Comparison of ENCODE assay signal across 31 cellular contexts in genomic region chr7:25186436-25186835, GRCh38. TPM values are rescaled to one million over a fixed set of nuclear protein-coding genes. Genes with fewer than 3 reads are reported as not detected.
"Had no signal": no experiment of that assay in that cellular context is flagged by ENCODE, and none has a peak within 500 bp of the region (broad histone marks: within the 10 kb centered on the region; RNA-seq: fewer than 3 reads in every experiment).

No MANE protein-coding gene starts in this region.

- H3K36me3 ChIP-seq: pancreas, suprapubic skin, transverse colon, vagina had no signal

- H3K36me3 Mint-ChIP-seq: activated naive CD8-positive, alpha-beta T cell treated with anti-CD3 and anti-CD28 coated beads for 36 hours had no signal

- H3K27me3 Mint-ChIP-seq: activated naive CD8-positive, alpha-beta T cell treated with anti-CD3 and anti-CD28 coated beads for 36 hours had no signal

- H3K4me1 ChIP-seq: foreskin keratinocyte, pancreas, suprapubic skin, vagina had no signal

- H3K27ac ChIP-seq: foreskin keratinocyte, pancreas, suprapubic skin, transverse colon, vagina had no signal

- H3K27me3 ChIP-seq: foreskin keratinocyte, pancreas, suprapubic skin, transverse colon, vagina had no signal

- H3K9me3 Mint-ChIP-seq: activated naive CD8-positive, alpha-beta T cell treated with anti-CD3 and anti-CD28 coated beads for 36 hours; activated T-cell treated with anti-CD3 and anti-CD28 coated beads, Interleukin-2, amount 50 U/mL, for 4 hours; activated T-helper 2 cell treated with anti-CD3 and anti-CD28 coated beads, Interferon-gamma antibody, Interleukin-2, Interleukin-4, amounts not matched to agents 10 μg/mL and 5 μg/mL and 100 μg/mL, durations not matched to agents 14 hours and 24 hours and 36 hours; memory B cell; nephron had no signal

- H3K4me1 Mint-ChIP-seq: activated CD4-positive, alpha-beta T cell treated with anti-CD3 and anti-CD28 coated beads for 36 hours; memory B cell; nephron had no signal

- H3K4me3 ChIP-seq: pancreas, suprapubic skin, transverse colon, vagina had no signal

- H3K9me3 ChIP-seq: pancreas, suprapubic skin, transverse colon, vagina had no signal

- H3K4me3 Mint-ChIP-seq: activated CD4-positive, alpha-beta T cell treated with anti-CD3 and anti-CD28 coated beads for 36 hours; activated naive CD8-positive, alpha-beta T cell treated with anti-CD3 and anti-CD28 coated beads for 36 hours; activated T-cell treated with anti-CD3 and anti-CD28 coated beads, Interleukin-2, amount 50 U/mL, for 4 hours; memory B cell; nephron had no signal

- H3K27ac Mint-ChIP-seq: activated CD4-positive, alpha-beta T cell treated with anti-CD3 and anti-CD28 coated beads for 36 hours; activated naive CD8-positive, alpha-beta T cell treated with anti-CD3 and anti-CD28 coated beads for 36 hours; activated T-helper 2 cell treated with anti-CD3 and anti-CD28 coated beads, Interferon-gamma antibody, Interleukin-2, Interleukin-4, amounts not matched to agents 10 μg/mL and 5 μg/mL and 100 μg/mL, durations not matched to agents 14 hours and 24 hours and 36 hours; memory B cell; nephron had no signal

- ATAC-seq: activated CD4-positive, alpha-beta T cell treated with anti-CD3 and anti-CD28 coated beads for 36 hours; activated T-cell treated with anti-CD3 and anti-CD28 coated beads, Interleukin-2, amount 50 U/mL, for 4 hours; foreskin keratinocyte; left cardiac atrium; pancreas; right cardiac atrium; stimulated activated naive CD8-positive, alpha-beta T cell treated with anti-CD3 and anti-CD28 coated beads, Interleukin-15, Interleukin-2, amounts not matched to agents 100 U/mL and 50 U/mL, for 24 hours had no signal

- DNase-seq: activated CD4-positive, alpha-beta T cell treated with anti-CD3 and anti-CD28 coated beads for 36 hours; activated CD4-positive, alpha-beta T cell treated with anti-CD3 and anti-CD28 coated beads, Interleukin-2, amount 50 U/mL, for 48 hours; activated CD8-positive, alpha-beta memory T cell treated with anti-CD3 and anti-CD28 coated beads, Interleukin-2, amount 50 U/mL, for 48 hours; activated naive CD4-positive, alpha-beta T cell; activated naive CD8-positive, alpha-beta T cell treated with anti-CD3 and anti-CD28 coated beads for 36 hours; activated T-cell treated with anti-CD3 and anti-CD28 coated beads, Interleukin-2, amount 50 U/mL, for 4 hours; amniotic stem cell; effector CD4-positive, alpha-beta T cell; foreskin keratinocyte; glutamatergic neuron; left cardiac atrium; pancreas; right cardiac atrium; stimulated activated CD4-positive, alpha-beta T cell treated with anti-CD3 and anti-CD28 coated beads, Interleukin-12 subunit alpha, Interleukin-12 subunit beta, amount 100 ng/mL, for 4 hours; stimulated activated CD4-positive, alpha-beta T cell treated with anti-CD3 and anti-CD28 coated beads, Interleukin-4, amount 100 ng/mL, for 4 hours; stimulated activated naive CD8-positive, alpha-beta T cell treated with anti-CD3 and anti-CD28 coated beads, Interleukin-15, Interleukin-2, amounts not matched to agents 100 U/mL and 50 U/mL, for 24 hours; T-helper 1 cell; transverse colon had no signal

RNA-seq across cellular contexts. Expression of gene NPVF, which starts 41.9 kb away (rescaled TPM):
- total RNA-seq: activated CD4-positive, alpha-beta T cell treated with anti-CD3 and anti-CD28 coated beads for 36 hours; activated CD8-positive, alpha-beta memory T cell treated with anti-CD3 and anti-CD28 coated beads for 36 hours; activated naive CD8-positive, alpha-beta T cell treated with anti-CD3 and anti-CD28 coated beads for 36 hours; activated T-cell treated with anti-CD3 and anti-CD28 coated beads, Interleukin-2, amount 50 U/mL, for 4 hours; activated T-helper 2 cell treated with anti-CD3 and anti-CD28 coated beads, Interferon-gamma antibody, Interleukin-2, Interleukin-4, amounts not matched to agents 10 μg/mL and 5 μg/mL and 100 μg/mL, durations not matched to agents 14 hours and 24 hours and 36 hours; cerebellum; foreskin keratinocyte; left cardiac atrium; liver; mononuclear cell; myocyte; pancreas; pulmonary artery endothelial cell; right cardiac atrium; skeletal muscle tissue; suprapubic skin; transverse colon; vagina had no signal
- polyA plus RNA-seq: esophagus, foreskin keratinocyte, liver, pancreas, right cardiac atrium had no signal
